In the genomic region with DNA sequence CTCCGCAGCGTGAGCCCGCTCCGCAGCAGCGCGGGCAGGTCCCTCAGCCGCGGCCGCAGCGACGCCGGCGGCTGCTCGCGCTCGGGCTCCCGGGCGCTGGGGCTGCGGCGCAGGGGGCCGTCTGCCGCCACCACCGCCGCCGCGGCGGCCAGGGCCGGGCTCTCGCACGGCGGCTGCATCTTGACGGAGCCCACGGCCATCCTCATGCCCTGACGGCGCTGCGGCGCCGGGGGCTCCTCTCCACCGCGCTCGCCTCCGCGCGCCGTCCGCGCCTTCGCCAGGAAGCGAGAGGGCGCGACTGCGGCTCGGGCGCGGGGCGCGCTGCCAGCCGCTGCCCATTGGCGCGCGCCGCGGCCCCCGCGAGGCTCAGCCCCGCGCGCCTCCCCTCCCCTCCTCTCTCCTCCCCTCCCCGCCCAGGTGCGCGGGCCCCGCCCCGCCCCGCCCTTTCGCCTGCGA, we compare ENCODE assay signal across 8 cellular contexts. TPM values are rescaled to one million over a fixed set of nuclear protein-coding genes. Genes with fewer than 3 reads are reported as not detected.
DNase-seq lines count a peak whose midpoint lies in the region; ATAC-seq and TF ChIP-seq lines count a peak whose summit lies in the region.

A gene with protein sequence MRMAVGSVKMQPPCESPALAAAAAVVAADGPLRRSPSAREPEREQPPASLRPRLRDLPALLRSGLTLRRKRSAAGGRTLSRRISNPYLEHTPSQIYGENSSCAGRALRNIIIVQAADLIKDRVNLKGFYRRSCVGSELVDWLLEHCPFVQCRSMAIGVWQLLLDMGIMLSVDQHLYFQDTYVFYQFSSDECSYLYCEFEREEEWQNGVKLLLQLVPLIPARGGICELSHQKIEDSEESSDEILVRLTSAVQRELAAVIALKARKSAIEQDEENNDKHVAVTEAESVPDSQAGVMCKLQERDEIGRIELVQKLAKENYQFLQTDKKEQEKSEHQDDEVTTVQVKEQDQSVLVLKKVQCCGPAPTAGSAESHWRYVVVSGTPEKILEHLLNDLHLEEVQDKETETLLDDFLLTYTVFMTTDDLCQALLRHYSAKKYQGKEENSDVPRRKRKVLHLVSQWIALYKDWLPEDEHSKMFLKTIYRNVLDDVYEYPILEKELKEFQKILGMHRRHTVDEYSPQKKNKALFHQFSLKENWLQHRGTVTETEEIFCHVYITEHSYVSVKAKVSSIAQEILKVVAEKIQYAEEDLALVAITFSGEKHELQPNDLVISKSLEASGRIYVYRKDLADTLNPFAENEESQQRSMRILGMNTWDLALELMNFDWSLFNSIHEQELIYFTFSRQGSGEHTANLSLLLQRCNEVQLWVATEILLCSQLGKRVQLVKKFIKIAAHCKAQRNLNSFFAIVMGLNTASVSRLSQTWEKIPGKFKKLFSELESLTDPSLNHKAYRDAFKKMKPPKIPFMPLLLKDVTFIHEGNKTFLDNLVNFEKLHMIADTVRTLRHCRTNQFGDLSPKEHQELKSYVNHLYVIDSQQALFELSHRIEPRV (minus strand): TSS at position 300 of the 456 bp plus-strand sequence. CDS start 94 bp downstream, at position 206.

- DNase-seq in activated T-cell treated with anti-CD3 and anti-CD28 coated beads, Interleukin-2, amount 50 U/mL, for 24 hours, result no peak
- no peak for DNase-seq in activated T-cell treated with anti-CD3 and anti-CD28 coated beads for 4 hours
- peak; percentile 82 for DNase-seq in NCI-H2196 (lab: John Stamatoyannopoulos, UW; ENCODE audit: unreplicated experiment)
- DNase-seq in breast epithelium (ENCODE audit: low spot score in 2 of 2), result peak in 1 of 2 donors; percentile 67
- DNase-seq in left kidney (ENCODE audit: low read depth, low spot score), result peak; percentile 78
- DNase-seq in activated effector memory CD4-positive, alpha-beta T cell treated with Interleukin-2 at 50 U/mL for 16 hours, result no peak

- H3K4me3 Mint-ChIP-seq in activated T-cell treated with anti-CD3 and anti-CD28 coated beads, Interleukin-2, amount 50 U/mL, for 24 hours, result peak within 1 kb of the TSS; percentile 55

- peak within 1 kb of the TSS; percentile 73 to 85 for H3K27ac ChIP-seq in breast epithelium
- H3K27ac ChIP-seq in temporal lobe (ENCODE audit: low read depth, low read length), result peak within 1 kb of the TSS; percentile 38

- intact Hi-C loops in breast epithelium (cut with DNase I; ENCODE audit: low total_unique reads), result no loop called here

- H3K9me3 Mint-ChIP-seq in activated T-cell treated with anti-CD3 and anti-CD28 coated beads, Interleukin-2, amount 50 U/mL, for 24 hours, result peaks cover 9% of the 10 kb centered on the region

- TF ChIP-seq CTCF in breast epithelium (IDR thresholded peaks at IDR 0.05), result no peak

- no peaks in the 10 kb centered on the region for H3K4me1 ChIP-seq in breast epithelium

- H3K4me1 Mint-ChIP-seq in activated T-cell treated with anti-CD3 and anti-CD28 coated beads, Interleukin-2, amount 50 U/mL, for 24 hours (ENCODE audit: low read depth), result peaks cover 6% of the 10 kb centered on the region

- H3K9me3 ChIP-seq in breast epithelium, result no peaks in the 10 kb centered on the region

- H3K27me3 Mint-ChIP-seq in activated T-cell treated with anti-CD3 and anti-CD28 coated beads, Interleukin-2, amount 50 U/mL, for 24 hours, result peaks cover 58% of the 10 kb centered on the region

- H3K36me3 Mint-ChIP-seq in activated T-cell treated with anti-CD3 and anti-CD28 coated beads, Interleukin-2, amount 50 U/mL, for 24 hours (ENCODE audit: low read depth), result no peaks in the 10 kb centered on the region

- peak; percentile 44 for ATAC-seq in HG02571 (IDR thresholded peaks at IDR 0.05; ENCODE audit: unreplicated experiment)

- no peak within 1 kb of the TSS for H3K27ac Mint-ChIP-seq in activated T-cell treated with anti-CD3 and anti-CD28 coated beads, Interleukin-2, amount 50 U/mL, for 24 hours

- no peaks in the 10 kb centered on the region for H3K27me3 ChIP-seq in breast epithelium

- no peak for TF ChIP-seq POLR2A in breast epithelium (IDR thresholded peaks at IDR 0.05)

- no peaks in the 10 kb centered on the region for H3K36me3 ChIP-seq in breast epithelium

- H3K4me3 ChIP-seq in breast epithelium, result peak within 1 kb of the TSS; percentile 37 to 79 (median 66)

RNA-seq across cellular contexts. Expression of the gene that starts here (rescaled TPM):
- total RNA-seq in breast epithelium (10 to 100 TPM; 18.7 to 78.0 (median 41.9) TPM), temporal lobe (64.7 TPM)

Comparison
In these comparisons a context has a peak if more than half of its experiments do, and no peak if none do; other contexts are left out.
1. DNase-seq: peak in NCI-H2196 (single experiment) and left kidney (single experiment); none in activated T-cell treated with anti-CD3 and anti-CD28 coated beads, Interleukin-2, amount 50 U/mL, for 24 hours (single experiment), activated T-cell treated with anti-CD3 and anti-CD28 coated beads for 4 hours (single experiment) and activated effector memory CD4-positive, alpha-beta T cell treated with Interleukin-2 at 50 U/mL for 16 hours (single experiment).